13 cellular contexts compared by ENCODE assay signal in the genomic region with DNA sequence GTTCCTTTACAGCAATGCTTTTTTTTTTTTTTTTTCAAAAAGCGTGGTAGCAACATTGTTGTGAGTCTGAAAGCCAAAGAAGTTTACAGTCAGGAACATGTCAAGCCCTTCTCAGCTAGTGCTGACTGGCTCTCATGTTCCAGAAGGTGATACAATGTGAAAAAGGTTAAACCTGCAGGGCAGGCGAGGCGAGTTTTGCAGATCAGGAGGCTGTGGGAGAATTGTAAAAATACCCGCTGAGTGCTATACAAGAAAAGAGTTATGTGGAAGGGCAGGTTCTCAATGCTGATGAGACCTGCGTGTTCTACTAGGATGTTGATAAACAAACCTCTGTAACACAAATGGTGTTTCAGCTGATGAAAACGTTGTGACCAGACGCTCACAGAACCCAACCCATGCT.
"Had no signal": no experiment of that assay in that cellular context is flagged by ENCODE, and none has a peak within 500 bp of the region (broad histone marks: within the 10 kb centered on the region; RNA-seq: fewer than 3 reads in every experiment).

No MANE protein-coding gene starts in this region.

- H3K4me1 ChIP-seq: right lobe of liver, upper lobe of right lung had no signal

- H3K9me3 ChIP-seq: right lobe of liver, upper lobe of right lung had no signal

- H3K27me3 Mint-ChIP-seq: activated CD4-positive, alpha-beta T cell treated with anti-CD3 and anti-CD28 coated beads, Interleukin-2, amount 10 ng/mL, durations not matched to agents 7 days and 5 days; activated naive CD8-positive, alpha-beta T cell treated with anti-CD3 and anti-CD28 coated beads, Interleukin-2, amount 10 ng/mL, durations not matched to agents 7 days and 5 days; central memory CD8-positive, alpha-beta T cell; stimulated activated naive CD8-positive, alpha-beta T cell treated with anti-CD3 and anti-CD28 coated beads, Interleukin-15, Interleukin-2, amounts not matched to agents 100 ng/mL and 50 ng/mL, for 24 hours had no signal

- H3K9me3 Mint-ChIP-seq: activated CD4-positive, alpha-beta T cell treated with anti-CD3 and anti-CD28 coated beads, Interleukin-2, amount 10 ng/mL, durations not matched to agents 7 days and 5 days; brain; central memory CD8-positive, alpha-beta T cell; stimulated activated naive CD8-positive, alpha-beta T cell treated with anti-CD3 and anti-CD28 coated beads, Interleukin-15, Interleukin-2, amounts not matched to agents 100 ng/mL and 50 ng/mL, for 24 hours; T-helper 2 cell treated with Interferon-gamma antibody and Interleukin-4, amounts not matched to agents 5 μg/mL and 100 μg/mL, for 36 hours had no signal

- ATAC-seq: right lobe of liver, upper lobe of right lung had no signal

- H3K27ac Mint-ChIP-seq: activated CD4-positive, alpha-beta T cell treated with anti-CD3 and anti-CD28 coated beads, Interleukin-2, amount 10 ng/mL, durations not matched to agents 7 days and 5 days; activated naive CD8-positive, alpha-beta T cell treated with anti-CD3 and anti-CD28 coated beads, Interleukin-2, amount 10 ng/mL, durations not matched to agents 7 days and 5 days; stimulated activated naive CD8-positive, alpha-beta T cell treated with anti-CD3 and anti-CD28 coated beads, Interleukin-15, Interleukin-2, amounts not matched to agents 100 ng/mL and 50 ng/mL, for 24 hours; T-helper 2 cell treated with Interferon-gamma antibody and Interleukin-4, amounts not matched to agents 5 μg/mL and 100 μg/mL, for 36 hours had no signal

- H3K27ac ChIP-seq: coronary artery, right lobe of liver, upper lobe of right lung had no signal

- H3K4me3 Mint-ChIP-seq: activated CD4-positive, alpha-beta T cell treated with anti-CD3 and anti-CD28 coated beads, Interleukin-2, amount 10 ng/mL, durations not matched to agents 7 days and 5 days; activated naive CD8-positive, alpha-beta T cell treated with anti-CD3 and anti-CD28 coated beads, Interleukin-2, amount 10 ng/mL, durations not matched to agents 7 days and 5 days; brain; central memory CD8-positive, alpha-beta T cell; stimulated activated naive CD8-positive, alpha-beta T cell treated with anti-CD3 and anti-CD28 coated beads, Interleukin-15, Interleukin-2, amounts not matched to agents 100 ng/mL and 50 ng/mL, for 24 hours; T-helper 2 cell treated with Interferon-gamma antibody and Interleukin-4, amounts not matched to agents 5 μg/mL and 100 μg/mL, for 36 hours had no signal

- H3K36me3 Mint-ChIP-seq: activated naive CD8-positive, alpha-beta T cell treated with anti-CD3 and anti-CD28 coated beads, Interleukin-2, amount 10 ng/mL, durations not matched to agents 7 days and 5 days; brain had no signal

- H3K27me3 ChIP-seq: right lobe of liver, upper lobe of right lung had no signal

- H3K4me3 ChIP-seq: coronary artery, right lobe of liver, upper lobe of right lung had no signal

- DNase-seq: activated CD4-positive, alpha-beta T cell treated with anti-CD3 and anti-CD28 coated beads, Interleukin-2, amount 10 ng/mL, durations not matched to agents 7 days and 5 days; activated CD8-positive, alpha-beta memory T cell treated with anti-CD3 and anti-CD28 coated beads, Interleukin-2, amount 50 U/mL, for 48 hours; activated naive CD4-positive, alpha-beta T cell; activated naive CD8-positive, alpha-beta T cell treated with anti-CD3 and anti-CD28 coated beads, Interleukin-2, amount 10 ng/mL, durations not matched to agents 7 days and 5 days; foreskin melanocyte; mesendoderm; right lobe of liver; upper lobe of right lung had no signal

- H3K36me3 ChIP-seq: right lobe of liver, upper lobe of right lung had no signal
